1 cellular context compared by ENCODE assay signal in the genomic region with DNA sequence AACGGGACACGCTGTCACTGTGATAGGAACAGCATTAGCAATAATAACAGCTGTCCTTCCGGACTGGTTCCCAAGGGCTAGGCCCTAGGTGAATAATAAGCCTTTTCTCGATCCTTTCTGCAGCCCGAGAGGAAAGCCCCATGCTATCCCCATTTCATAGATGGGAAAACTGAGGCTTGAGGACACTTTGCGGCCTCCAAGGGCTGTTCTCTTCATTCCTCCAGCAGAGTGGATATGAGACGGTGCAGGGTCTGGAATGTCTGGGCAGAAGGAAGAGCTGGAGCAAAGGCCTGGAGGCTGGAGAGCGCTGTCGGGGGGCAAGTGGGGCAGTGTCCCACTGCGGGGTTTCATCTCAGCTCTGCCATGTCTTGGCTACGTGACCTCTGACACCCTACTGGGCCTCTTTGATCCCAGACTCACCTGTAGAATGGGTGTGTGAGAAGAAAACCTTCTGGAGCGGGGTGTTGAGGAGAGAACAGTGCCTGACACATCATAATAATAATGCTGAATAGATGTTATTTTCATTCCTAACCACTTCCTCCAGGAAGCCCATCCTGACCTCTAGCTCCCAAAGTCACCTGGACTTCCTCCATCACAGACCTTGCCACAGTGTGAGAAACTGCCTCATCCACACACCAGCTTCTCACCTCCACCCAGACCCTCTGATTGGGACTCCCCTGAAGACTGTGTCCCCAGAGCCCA.
TF ChIP-seq lines count a peak whose summit lies in the region.

No MANE protein-coding gene starts in this region.

TF ChIP-seq in HCT116, 20 proteins besides CTCF, POLR2A, EP300 and RAD21:
- TF ChIP-seq ZBTB33 (IDR thresholded peaks at IDR 0.05; ENCODE audit: extremely low read depth, insufficient replicate concordance, low read length): no peak
